Comparison of ENCODE assay signal across 8 cellular contexts in the genomic region with DNA sequence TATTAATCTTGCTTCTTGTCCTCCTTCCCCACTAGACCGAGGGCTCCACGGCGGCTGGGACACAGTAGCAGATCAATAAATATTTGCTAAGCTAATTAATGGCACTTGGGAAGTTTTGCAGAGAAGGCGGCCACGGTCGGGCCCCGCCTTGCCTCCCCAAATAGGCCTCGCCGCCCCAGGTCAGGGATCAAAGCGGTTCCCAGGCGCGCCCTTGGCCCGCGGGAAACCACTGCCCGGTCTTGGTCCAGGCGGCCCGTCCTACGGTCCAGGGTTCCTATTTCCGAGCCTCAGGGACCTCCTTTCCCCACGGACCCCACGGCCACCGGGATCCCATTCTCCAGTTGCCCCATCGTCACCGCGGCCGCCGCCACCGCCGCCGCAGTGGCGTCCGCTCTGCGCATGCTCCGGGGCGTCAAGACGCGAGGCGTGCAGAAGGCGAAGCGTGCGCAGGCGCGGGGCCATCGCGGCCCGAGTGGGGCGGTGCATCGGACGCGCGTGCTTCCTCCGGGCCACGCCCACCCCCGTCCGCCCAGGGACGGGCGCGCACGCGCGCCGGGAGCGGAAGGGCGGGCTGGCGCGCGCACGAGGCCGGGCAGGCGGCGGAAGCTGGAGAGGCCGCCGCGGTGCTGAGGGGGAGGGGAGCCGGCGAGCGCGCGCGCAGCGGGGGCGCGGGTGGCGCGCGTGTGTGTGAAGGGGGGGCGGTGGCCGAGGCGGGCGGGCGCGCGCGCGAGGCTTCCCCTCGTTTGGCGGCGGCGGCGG. TPM values are rescaled to one million over a fixed set of nuclear protein-coding genes. Genes with fewer than 3 reads are reported as not detected.
A peak's percentile ranks its signal among the peaks of the same experiment; 100 is the strongest.
DNase-seq lines count a peak whose midpoint lies in the region; ATAC-seq and TF ChIP-seq lines count a peak whose summit lies in the region.

A gene (plus strand): TSS at position 717 of the 759 bp plus-strand sequence. CDS start 23,122 bp downstream, outside the sequence.

- no peaks in the 10 kb centered on the region for H3K9me3 ChIP-seq in liver (ENCODE audit: control insufficient read depth in 4 of 4, low read length in 3 of 4)

- peak within 1 kb of the TSS; percentile 74 to 99 (median 95) for H3K4me3 ChIP-seq in liver (ENCODE audit: low read depth in 1 of 3, low read length in 3 of 3)

- DNase-seq in HK-2 (ENCODE audit: unreplicated experiment): peak; percentile 97
- peak; percentile 42 for DNase-seq in NCI-H82 treated with DMSO at 0.1 percent for 48 hours (lab: John Stamatoyannopoulos, UW; ENCODE audit: unreplicated experiment)
- DNase-seq in activated CD4-positive, alpha-beta memory T cell treated with anti-CD3 and anti-CD28 coated beads for 36 hours: peak; percentile 98
- peak; percentile 94 to 97 for DNase-seq in dermis microvascular lymphatic vessel endothelial cell (ENCODE audit: low read depth in 2 of 2)
- DNase-seq in stimulated activated CD4-positive, alpha-beta T cell treated with anti-CD3 and anti-CD28 coated beads, Interleukin-4, amount 100 ng/mL, for 1 hour: peak; percentile 99

- WGBS in liver: under 1% methylated on average over 100 of the region's 100 CpGs

- peaks cover 0 to 10% (median 8%) of the 10 kb centered on the region in 4 donors for H3K4me1 ChIP-seq in liver (ENCODE audit: control insufficient read depth in 4 of 4, insufficient read depth in 4 of 4, low read length in 3 of 4)

- H3K36me3 Mint-ChIP-seq in activated CD4-positive, alpha-beta memory T cell treated with anti-CD3 and anti-CD28 coated beads for 36 hours: no peaks in the 10 kb centered on the region

- H3K9me3 Mint-ChIP-seq in activated CD4-positive, alpha-beta memory T cell treated with anti-CD3 and anti-CD28 coated beads for 36 hours: no peaks in the 10 kb centered on the region

- POLR2A ChIA-PET in activated CD4-positive, alpha-beta memory T cell treated with anti-CD3 and anti-CD28 coated beads for 36 hours (lab: Charles Lee): interaction anchor here (0.6 to 2.1 kb wide), 5 partner anchors 125 to 136 kb away, joined by 3 to 6 read pairs (median 4); a partner anchor contains a TSS

- no peaks in the 10 kb centered on the region for H3K27me3 Mint-ChIP-seq in activated CD4-positive, alpha-beta memory T cell treated with anti-CD3 and anti-CD28 coated beads for 36 hours

- H3K36me3 ChIP-seq in liver (ENCODE audit: control insufficient read depth in 4 of 4, insufficient read depth in 3 of 4, low read depth in 1 of 4, low read length in 3 of 4): no peaks in the 10 kb centered on the region

- ATAC-seq in GM19397 (IDR thresholded peaks at IDR 0.05; ENCODE audit: unreplicated experiment): peak; percentile 81

- H3K27ac ChIP-seq in C4-2B (peak within 1 kb of the TSS; percentile 87), liver (ENCODE audit: low read depth in 1 of 2, low read length in 2 of 2) (peak within 1 kb of the TSS; percentile 83 to 90)

- no peak for TF ChIP-seq CTCF in C4-2B (conservative IDR thresholded peaks at IDR 0.05)
- no peak for TF ChIP-seq CTCF in liver (IDR thresholded peaks at IDR 0.05; ENCODE audit: low read depth, low read length, missing input control)

- H3K4me1 Mint-ChIP-seq in activated CD4-positive, alpha-beta memory T cell treated with anti-CD3 and anti-CD28 coated beads for 36 hours (ENCODE audit: low read depth): peaks cover 44% of the 10 kb centered on the region

- intact Hi-C loops in activated CD4-positive, alpha-beta memory T cell treated with anti-CD3 and anti-CD28 coated beads for 36 hours (cut with micrococcal nuclease): loop anchor here (1.0 to 5.0 kb wide), 5 partner anchors 32 to 393 kb away; a partner anchor contains a TSS

- H3K27ac Mint-ChIP-seq in activated CD4-positive, alpha-beta memory T cell treated with anti-CD3 and anti-CD28 coated beads for 36 hours: peak within 1 kb of the TSS; percentile 86

- H3K27me3 ChIP-seq in liver (ENCODE audit: control insufficient read depth in 4 of 4, insufficient read depth in 4 of 4, low read length in 3 of 4): no peaks in the 10 kb centered on the region

- peak within 1 kb of the TSS; percentile 51 to 90 for H3K9ac ChIP-seq in liver (ENCODE audit: low read depth in 1 of 2, low read length in 2 of 2)

- CTCF ChIA-PET in activated CD4-positive, alpha-beta memory T cell treated with anti-CD3 and anti-CD28 coated beads for 36 hours (lab: Charles Lee): interaction anchor here (1.0 to 1.9 kb wide), 4 partner anchors 19 to 165 kb away, joined by 3 to 8 read pairs (median 4); no protein-coding TSS in a partner anchor

- H3K4me3 Mint-ChIP-seq in activated CD4-positive, alpha-beta memory T cell treated with anti-CD3 and anti-CD28 coated beads for 36 hours: peak within 1 kb of the TSS; percentile 89

- TF ChIP-seq RAD21 in liver (IDR thresholded peaks at IDR 0.05): no peak

TF ChIP-seq in liver, 16 proteins besides CTCF, POLR2A, EP300 and RAD21:
- TF ChIP-seq HNF4A (conservative IDR thresholded peaks at IDR 0.05): peak in 1 of 2 donors; percentile 2
- TF ChIP-seq, protein P1, sequence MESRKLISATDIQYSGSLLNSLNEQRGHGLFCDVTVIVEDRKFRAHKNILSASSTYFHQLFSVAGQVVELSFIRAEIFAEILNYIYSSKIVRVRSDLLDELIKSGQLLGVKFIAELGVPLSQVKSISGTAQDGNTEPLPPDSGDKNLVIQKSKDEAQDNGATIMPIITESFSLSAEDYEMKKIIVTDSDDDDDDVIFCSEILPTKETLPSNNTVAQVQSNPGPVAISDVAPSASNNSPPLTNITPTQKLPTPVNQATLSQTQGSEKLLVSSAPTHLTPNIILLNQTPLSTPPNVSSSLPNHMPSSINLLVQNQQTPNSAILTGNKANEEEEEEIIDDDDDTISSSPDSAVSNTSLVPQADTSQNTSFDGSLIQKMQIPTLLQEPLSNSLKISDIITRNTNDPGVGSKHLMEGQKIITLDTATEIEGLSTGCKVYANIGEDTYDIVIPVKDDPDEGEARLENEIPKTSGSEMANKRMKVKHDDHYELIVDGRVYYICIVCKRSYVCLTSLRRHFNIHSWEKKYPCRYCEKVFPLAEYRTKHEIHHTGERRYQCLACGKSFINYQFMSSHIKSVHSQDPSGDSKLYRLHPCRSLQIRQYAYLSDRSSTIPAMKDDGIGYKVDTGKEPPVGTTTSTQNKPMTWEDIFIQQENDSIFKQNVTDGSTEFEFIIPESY (IDR thresholded peaks at IDR 0.05): no peak
- peak in 1 of 2 donors; percentile 45 for TF ChIP-seq RXRA (IDR thresholded peaks at IDR 0.05)
- peak; percentile 60 for TF ChIP-seq YY1 (IDR thresholded peaks at IDR 0.05)

RNA-seq across cellular contexts. Expression of the gene that starts here (rescaled TPM):
- 100 to 1,000 TPM in 1 of 2 experiments, 10 to 100 TPM in 1; 97.8 to 101 TPM for total RNA-seq in activated CD4-positive, alpha-beta memory T cell treated with anti-CD3 and anti-CD28 coated beads for 36 hours
- 50.1 and 77.0 TPM in 2 replicates for total RNA-seq in dermis microvascular lymphatic vessel endothelial cell
- 10 to 100 TPM; 28.9 to 35.4 TPM for total RNA-seq in liver
- 10 to 100 TPM; 15.9 to 16.0 TPM for polyA plus RNA-seq in liver

Comparison
In these comparisons a context has a peak if more than half of its experiments do, and no peak if none do; other contexts are left out.
1. Peak in every context shown above with its lines: DNase-seq, ATAC-seq, H3K4me3 ChIP-seq and H3K27ac ChIP-seq.
2. DNase-seq: peak in every context shown above with its lines; median percentile 99 in stimulated activated CD4-positive, alpha-beta T cell treated with anti-CD3 and anti-CD28 coated beads, Interleukin-4, amount 100 ng/mL, for 1 hour; 98 in activated CD4-positive, alpha-beta memory T cell treated with anti-CD3 and anti-CD28 coated beads for 36 hours; 97 in HK-2; 96 in dermis microvascular lymphatic vessel endothelial cell; 42 in NCI-H82 treated with DMSO at 0.1 percent for 48 hours.